Comparison of ENCODE assay signal across 10 cellular contexts in the genomic region with DNA sequence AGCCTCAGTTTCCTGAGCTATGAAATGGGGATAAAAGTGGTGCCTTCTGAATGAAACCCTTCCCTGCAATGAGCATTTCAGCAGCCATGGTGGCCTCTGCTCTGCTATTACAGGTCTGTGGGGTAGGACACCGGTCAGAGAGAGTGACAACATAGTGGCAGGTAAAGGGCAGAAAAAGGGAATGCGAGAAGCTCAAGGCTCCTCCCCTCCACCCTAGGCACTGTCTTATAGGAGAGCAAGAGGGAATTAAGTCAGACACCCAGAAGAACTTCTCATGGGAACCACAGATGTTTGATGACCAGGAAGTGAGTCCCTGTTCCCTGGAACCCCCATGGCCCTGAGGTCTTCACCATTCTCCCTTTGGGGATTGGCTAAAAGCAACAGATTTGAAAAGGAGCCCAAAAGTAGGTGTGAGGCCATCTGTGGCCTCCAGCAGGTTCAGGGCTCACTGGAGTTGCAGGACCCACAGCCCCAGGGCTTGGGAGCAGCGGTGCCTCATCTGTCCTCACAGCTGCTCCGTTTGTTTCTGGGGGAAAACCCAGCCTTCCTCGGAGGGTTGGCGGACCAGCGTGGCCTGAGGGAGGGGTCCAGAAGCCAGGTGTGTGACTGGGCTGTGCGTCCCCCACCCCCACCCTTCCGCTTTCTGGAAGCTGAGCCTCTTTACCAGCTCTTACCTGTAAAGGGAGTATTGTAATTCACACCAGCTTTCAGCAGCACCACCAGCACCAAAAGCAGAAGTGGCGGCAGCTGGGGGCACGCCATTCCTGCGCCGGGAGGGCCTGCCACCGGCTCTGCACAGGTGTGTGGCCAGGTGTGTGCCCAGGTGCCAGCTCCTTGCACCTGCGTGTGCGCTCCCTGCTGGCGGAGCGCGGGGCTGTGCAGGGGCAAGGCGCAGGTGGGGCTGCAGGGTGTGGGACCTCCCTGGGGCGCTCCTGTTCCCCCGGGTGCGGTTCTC. TPM values are rescaled to one million over a fixed set of nuclear protein-coding genes. Genes with fewer than 3 reads are reported as not detected.
DNase-seq lines count a peak whose midpoint lies in the region; ATAC-seq, FAIRE-seq and TF ChIP-seq lines count a peak whose summit lies in the region.
"Had no signal": no experiment of that assay in that cellular context is flagged by ENCODE, and none has a peak within 500 bp of the region (broad histone marks: within the 10 kb centered on the region; RNA-seq: fewer than 3 reads in every experiment).

No MANE protein-coding gene starts in this region.

- no peaks in the 10 kb centered on the region for H3K36me3 ChIP-seq in small intestine (ENCODE audit: control insufficient read depth in 2 of 2, insufficient read depth in 2 of 2, low read length in 2 of 2)

- H3K9me3 ChIP-seq in small intestine (ENCODE audit: control insufficient read depth, low read depth): no peaks in the 10 kb centered on the region

- no peak for ATAC-seq in GM19455 (IDR thresholded peaks at IDR 0.05; ENCODE audit: unreplicated experiment)

- no peak for FAIRE-seq in small intestine (lab: Jason Lieb, UNC)

- H3K4me1 ChIP-seq in small intestine (ENCODE audit: control insufficient read depth in 2 of 2, insufficient read depth in 1 of 2, low read depth in 1 of 2, low read length in 1 of 2): no peaks in the 10 kb centered on the region

- peak; percentile 49 for TF ChIP-seq CTCF in epithelial cell of esophagus (IDR thresholded peaks at IDR 0.05; ENCODE audit: insufficient read depth, low read depth, low read length, missing control alignments)

- no peaks in the 10 kb centered on the region for H3K27me3 ChIP-seq in small intestine (ENCODE audit: control insufficient read depth in 2 of 2, insufficient read depth in 2 of 2, low read length in 2 of 2)

- peak overlapping the region; percentile 74 to 88 for H3K27ac ChIP-seq in small intestine (ENCODE audit: low read depth in 1 of 2, low read length in 1 of 2)

- H3K4me3 ChIP-seq in epithelial cell of esophagus (ENCODE audit: low read length) (no peak overlapping the region), small intestine (ENCODE audit: low read depth in 1 of 2, low read length in 2 of 2) (peak overlapping the region in 1 of 2 donors; percentile 2)

- peak; percentile 25 for DNase-seq in DMS153 treated with DMSO at 0.1 percent for 48 hours (lab: John Stamatoyannopoulos, UW; ENCODE audit: unreplicated experiment)
- no peak for DNase-seq in DMS153 (lab: John Stamatoyannopoulos, UW)
- DNase-seq in NCI-H2171 treated with DMSO at 0.1 percent for 48 hours (lab: John Stamatoyannopoulos, UW): peak; percentile 84
- no peak for DNase-seq in epithelial cell of esophagus (ENCODE audit: low read depth)
- peak; percentile 70 for DNase-seq in small intestine
- no peak for DNase-seq in GOT3 (lab: John Stamatoyannopoulos, UW)
- no peak for DNase-seq in stimulated activated naive CD4-positive, alpha-beta T cell treated with Interleukin-2 at 50 U/mL for 16 hours (lab: John Stamatoyannopoulos, UW)
- DNase-seq: activated naive CD8-positive, alpha-beta T cell treated with anti-CD3 and anti-CD28 coated beads for 36 hours; NCI-H524 treated with DMSO at 0.1 percent for 48 hours had no signal

- 10 to 20% (median 12%) methylated on average over 21 to 23 of the region's 23 CpGs for WGBS in small intestine, 3 donors

RNA-seq across cellular contexts. Expression of a gene that starts 19.4 kb away (rescaled TPM):
- 10 to 100 TPM in 1 of 3 donors, 1 to 10 TPM in 2; 1.5 to 15.2 (median 5.4) TPM for polyA plus RNA-seq in small intestine

RNA-seq across cellular contexts. Expression of a gene that starts 26.6 kb away (rescaled TPM):
- polyA plus RNA-seq in small intestine: 100 to 1,000 TPM; 129 to 211 (median 159) TPM

RNA-seq across cellular contexts. Expression of a gene that starts 28.6 kb away (rescaled TPM):
- polyA plus RNA-seq in small intestine: 1 to 10 TPM in 1 of 3 donors, not detected in 2; 1.1 TPM

RNA-seq across cellular contexts. Expression of a gene that starts 51.0 kb away (rescaled TPM):
- 1 to 10 TPM in 2 of 3 donors, under 1 TPM in 1; 0.81 to 6.0 (median 2.0) TPM for polyA plus RNA-seq in small intestine

Comparison
In these comparisons a context has a peak if more than half of its experiments do, and no peak if none do; other contexts are left out.
1. DNase-seq: peak in DMS153 treated with DMSO at 0.1 percent for 48 hours (single experiment), NCI-H2171 treated with DMSO at 0.1 percent for 48 hours (single experiment) and small intestine (single experiment); none in DMS153 (single experiment), epithelial cell of esophagus (single experiment), GOT3 (single experiment) and stimulated activated naive CD4-positive, alpha-beta T cell treated with Interleukin-2 at 50 U/mL for 16 hours (single experiment).